In the genomic region with DNA sequence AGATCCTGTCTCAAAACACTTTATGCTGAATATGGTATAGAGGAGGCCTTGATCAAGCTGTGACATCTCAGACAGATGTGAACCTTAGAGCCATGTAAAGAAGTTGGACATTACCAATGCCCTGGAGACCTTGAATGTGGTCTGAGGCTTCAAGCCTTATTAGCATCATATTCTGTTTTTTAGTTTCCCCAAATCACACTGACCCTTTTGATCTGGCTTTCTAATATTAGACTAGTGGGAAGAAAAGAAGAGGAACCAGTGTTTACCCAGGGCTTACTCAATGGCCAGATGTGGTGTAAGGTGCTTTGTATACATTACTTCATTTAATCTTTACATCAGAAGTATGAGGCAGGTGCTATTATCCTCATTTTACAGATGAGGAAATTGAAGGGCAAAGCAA, we compare ENCODE assay signal across 1 cellular context.
TF ChIP-seq lines count a peak whose summit lies in the region.

No MANE protein-coding gene starts in this region.

TF ChIP-seq in GM12878, 131 proteins besides CTCF, POLR2A, EP300 and RAD21 (continued from another document):
- TF ChIP-seq, protein P1, sequence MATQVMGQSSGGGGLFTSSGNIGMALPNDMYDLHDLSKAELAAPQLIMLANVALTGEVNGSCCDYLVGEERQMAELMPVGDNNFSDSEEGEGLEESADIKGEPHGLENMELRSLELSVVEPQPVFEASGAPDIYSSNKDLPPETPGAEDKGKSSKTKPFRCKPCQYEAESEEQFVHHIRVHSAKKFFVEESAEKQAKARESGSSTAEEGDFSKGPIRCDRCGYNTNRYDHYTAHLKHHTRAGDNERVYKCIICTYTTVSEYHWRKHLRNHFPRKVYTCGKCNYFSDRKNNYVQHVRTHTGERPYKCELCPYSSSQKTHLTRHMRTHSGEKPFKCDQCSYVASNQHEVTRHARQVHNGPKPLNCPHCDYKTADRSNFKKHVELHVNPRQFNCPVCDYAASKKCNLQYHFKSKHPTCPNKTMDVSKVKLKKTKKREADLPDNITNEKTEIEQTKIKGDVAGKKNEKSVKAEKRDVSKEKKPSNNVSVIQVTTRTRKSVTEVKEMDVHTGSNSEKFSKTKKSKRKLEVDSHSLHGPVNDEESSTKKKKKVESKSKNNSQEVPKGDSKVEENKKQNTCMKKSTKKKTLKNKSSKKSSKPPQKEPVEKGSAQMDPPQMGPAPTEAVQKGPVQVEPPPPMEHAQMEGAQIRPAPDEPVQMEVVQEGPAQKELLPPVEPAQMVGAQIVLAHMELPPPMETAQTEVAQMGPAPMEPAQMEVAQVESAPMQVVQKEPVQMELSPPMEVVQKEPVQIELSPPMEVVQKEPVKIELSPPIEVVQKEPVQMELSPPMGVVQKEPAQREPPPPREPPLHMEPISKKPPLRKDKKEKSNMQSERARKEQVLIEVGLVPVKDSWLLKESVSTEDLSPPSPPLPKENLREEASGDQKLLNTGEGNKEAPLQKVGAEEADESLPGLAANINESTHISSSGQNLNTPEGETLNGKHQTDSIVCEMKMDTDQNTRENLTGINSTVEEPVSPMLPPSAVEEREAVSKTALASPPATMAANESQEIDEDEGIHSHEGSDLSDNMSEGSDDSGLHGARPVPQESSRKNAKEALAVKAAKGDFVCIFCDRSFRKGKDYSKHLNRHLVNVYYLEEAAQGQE (IDR thresholded peaks at IDR 0.05; ENCODE audit: low read depth, low read length), result no peak
- TF ChIP-seq SMARCA5 (IDR thresholded peaks at IDR 0.05), result no peak
- TF ChIP-seq, protein P2, sequence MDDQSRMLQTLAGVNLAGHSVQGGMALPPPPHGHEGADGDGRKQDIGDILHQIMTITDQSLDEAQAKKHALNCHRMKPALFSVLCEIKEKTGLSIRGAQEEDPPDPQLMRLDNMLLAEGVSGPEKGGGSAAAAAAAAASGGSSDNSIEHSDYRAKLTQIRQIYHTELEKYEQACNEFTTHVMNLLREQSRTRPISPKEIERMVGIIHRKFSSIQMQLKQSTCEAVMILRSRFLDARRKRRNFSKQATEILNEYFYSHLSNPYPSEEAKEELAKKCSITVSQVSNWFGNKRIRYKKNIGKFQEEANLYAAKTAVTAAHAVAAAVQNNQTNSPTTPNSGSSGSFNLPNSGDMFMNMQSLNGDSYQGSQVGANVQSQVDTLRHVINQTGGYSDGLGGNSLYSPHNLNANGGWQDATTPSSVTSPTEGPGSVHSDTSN (IDR thresholded peaks at IDR 0.05; ENCODE audit: insufficient replicate concordance, low read depth, low read length), result no peak
- no peak for TF ChIP-seq NR2C2 (IDR thresholded peaks at IDR 0.05; ENCODE audit: borderline replicate concordance, control insufficient read depth, insufficient read length, low read depth)
- no peak for TF ChIP-seq CBX5 (IDR thresholded peaks at IDR 0.05; ENCODE audit: low read depth)
- no peak for TF ChIP-seq SREBF1 (IDR thresholded peaks at IDR 0.05; ENCODE audit: low read length)
- peak; percentile 60; the same call in 1 of the 2 replicates for TF ChIP-seq NFIC (IDR thresholded peaks at IDR 0.05; ENCODE audit: low read depth, low read length)
- no peak for TF ChIP-seq KDM1A (IDR thresholded peaks at IDR 0.05; ENCODE audit: borderline replicate concordance)
- TF ChIP-seq MTA2 (IDR thresholded peaks at IDR 0.05; ENCODE audit: low read depth), result peak; percentile 77
- TF ChIP-seq TCF7 (IDR thresholded peaks at IDR 0.05; ENCODE audit: borderline replicate concordance), result peak; percentile 74; the same call in 1 of the 2 replicates
- TF ChIP-seq BCL11A (IDR thresholded peaks at IDR 0.05; ENCODE audit: low read depth, low read length), result peak; percentile 72
- TF ChIP-seq, protein P3, sequence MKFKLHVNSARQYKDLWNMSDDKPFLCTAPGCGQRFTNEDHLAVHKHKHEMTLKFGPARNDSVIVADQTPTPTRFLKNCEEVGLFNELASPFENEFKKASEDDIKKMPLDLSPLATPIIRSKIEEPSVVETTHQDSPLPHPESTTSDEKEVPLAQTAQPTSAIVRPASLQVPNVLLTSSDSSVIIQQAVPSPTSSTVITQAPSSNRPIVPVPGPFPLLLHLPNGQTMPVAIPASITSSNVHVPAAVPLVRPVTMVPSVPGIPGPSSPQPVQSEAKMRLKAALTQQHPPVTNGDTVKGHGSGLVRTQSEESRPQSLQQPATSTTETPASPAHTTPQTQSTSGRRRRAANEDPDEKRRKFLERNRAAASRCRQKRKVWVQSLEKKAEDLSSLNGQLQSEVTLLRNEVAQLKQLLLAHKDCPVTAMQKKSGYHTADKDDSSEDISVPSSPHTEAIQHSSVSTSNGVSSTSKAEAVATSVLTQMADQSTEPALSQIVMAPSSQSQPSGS (IDR thresholded peaks at IDR 0.05; ENCODE audit: low read length), result peak; percentile 60
- 0 out of 2 replicates have a peak, but pooled peaks have one; percentile 27 for TF ChIP-seq IKZF1 (conservative IDR thresholded peaks at IDR 0.05)
- peak in 1 of 2 experiments; percentile 43; a peak in 1 of 4 replicates for TF ChIP-seq IKZF2 (IDR thresholded peaks at IDR 0.05)
- TF ChIP-seq CREB1 (IDR thresholded peaks at IDR 0.05; ENCODE audit: low read depth), result no peak
- no peak for TF ChIP-seq NFXL1 (IDR thresholded peaks at IDR 0.05; ENCODE audit: borderline replicate concordance)
- no peak for TF ChIP-seq SIN3A (IDR thresholded peaks at IDR 0.05; ENCODE audit: low read depth, low read length)
- peak; percentile 60; the same call in 1 of the 2 replicates for TF ChIP-seq FOXM1 (IDR thresholded peaks at IDR 0.05; ENCODE audit: low read depth, low read length)
- no peak for TF ChIP-seq SMAD5 (IDR thresholded peaks at IDR 0.05; ENCODE audit: low read depth)
- TF ChIP-seq MEF2B (IDR thresholded peaks at IDR 0.05; ENCODE audit: partially characterized antibody, poor library complexity, severe bottlenecking), result peak; percentile 83
- TF ChIP-seq MEF2A (IDR thresholded peaks at IDR 0.05; ENCODE audit: insufficient read depth, low read depth, low read length), result 0 out of 2 replicates have a peak, but pooled peaks have one; percentile 45
- peak; percentile 56; the same call in 1 of the 2 replicates for TF ChIP-seq NR2F1 (conservative IDR thresholded peaks at IDR 0.05)
TF ChIP-seq in GM12878: peak in this region for 12.
